In the genomic region with DNA sequence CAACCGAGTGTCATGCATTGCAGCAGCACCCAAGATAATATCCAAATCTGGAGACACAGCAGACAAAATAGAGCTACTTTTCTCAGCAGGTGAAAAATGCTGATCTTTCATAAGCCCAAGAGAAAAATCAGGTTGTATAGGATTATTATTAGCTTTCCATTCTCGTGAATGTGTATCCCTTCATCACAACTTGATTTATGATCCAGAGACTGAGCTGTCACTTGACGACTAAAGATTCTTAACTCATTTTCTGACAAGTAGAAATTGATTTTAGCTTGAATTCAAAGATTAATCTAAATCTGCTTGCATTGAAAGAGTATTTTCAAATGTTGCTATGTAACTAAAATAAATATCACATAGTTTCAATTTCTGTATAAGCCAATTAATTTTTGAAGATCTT, we compare ENCODE assay signal across 21 cellular contexts. TPM values are rescaled to one million over a fixed set of nuclear protein-coding genes. Genes with fewer than 3 reads are reported as not detected.
DNase-seq lines count a peak whose midpoint lies in the region; ATAC-seq, FAIRE-seq and TF ChIP-seq lines count a peak whose summit lies in the region.
"Had no signal": no experiment of that assay in that cellular context is flagged by ENCODE, and none has a peak within 500 bp of the region (broad histone marks: within the 10 kb centered on the region; RNA-seq: fewer than 3 reads in every experiment).

No MANE protein-coding gene starts in this region.

- H3K4me3 Mint-ChIP-seq in effector memory CD8-positive, alpha-beta T cell = no peak overlapping the region
- H3K4me3 Mint-ChIP-seq: B cell; CD14-positive monocyte; CD4-positive, alpha-beta memory T cell; CD4-positive, CD25-positive, alpha-beta regulatory T cell; CD8-positive, alpha-beta memory T cell had no signal

- no peak overlapping the region for H3K27ac ChIP-seq in HepG2 (ENCODE audit: extremely low read length, insufficient read depth, low read length)
- no peak overlapping the region for H3K27ac ChIP-seq in right lobe of liver
- no peak overlapping the region for H3K27ac ChIP-seq in heart left ventricle
- H3K27ac ChIP-seq: 22Rv1, A549 had no signal

- TF ChIP-seq POLR2A in HepG2 (IDR thresholded peaks at IDR 0.05; ENCODE audit: insufficient read depth in 1 of 2, low read depth in 2 of 2, low read length in 2 of 2) (no peak), right lobe of liver (IDR thresholded peaks at IDR 0.05) (no peak), heart left ventricle (IDR thresholded peaks at IDR 0.05) (no peak)

- H3K9me3 Mint-ChIP-seq in effector memory CD8-positive, alpha-beta T cell = peaks cover 0 to 7% of the 10 kb centered on the region in 2 donors
- H3K9me3 Mint-ChIP-seq: CD14-positive monocyte had no signal

- no peak for FAIRE-seq in HepG2 (lab: Jason Lieb, UNC)
- FAIRE-seq: A549, G401.6, GM12891, GM19239 had no signal

- H3K79me2 ChIP-seq in HepG2 (ENCODE audit: insufficient read depth, low read length) = no peaks in the 10 kb centered on the region

- H3K27me3 ChIP-seq in HepG2 (ENCODE audit: control insufficient read depth in 1 of 2, insufficient read depth in 2 of 2, low read length in 2 of 2) = no peaks in the 10 kb centered on the region
- no peaks in the 10 kb centered on the region for H3K27me3 ChIP-seq in right lobe of liver
- H3K27me3 ChIP-seq in heart left ventricle = no peaks in the 10 kb centered on the region

- no peak for TF ChIP-seq RAD21 in HepG2 (CRISPR knock-in tag; IDR thresholded peaks at IDR 0.05)

- POLR2A ChIA-PET in HepG2 (lab: Yijun Ruan, JAX) = no interaction called here
- POLR2A ChIA-PET in HEK293T (lab: Yijun Ruan, JAX) = interaction anchor here (0.8 kb wide), 1 partner anchor 9 kb away, joined by 3 read pairs; no protein-coding TSS in a partner anchor

- in situ Hi-C loops in HepG2 (cut with HindIII; ENCODE audit: extremely low pct_ligation_motif_present, low pct_unique_long_range_greater_than_20kb) = no loop called here

- DNase-seq in HepG2 (ENCODE audit: low spot score) (no peak), right lobe of liver (no peak), HEK293T (ENCODE audit: extremely low spot score) (no peak), heart left ventricle (no peak)
- DNase-seq in effector memory CD8-positive, alpha-beta T cell = no peak
- DNase-seq: AML-193; C1 segment of cervical spinal cord; CD4-positive, alpha-beta memory T cell; CD4-positive, CD25-positive, alpha-beta regulatory T cell; CD8-positive, alpha-beta memory T cell; COR-L47; DMS79 treated with DMSO at 0.1 percent for 48 hours; GF-D8 had no signal

- no peak overlapping the region for H3K9ac ChIP-seq in HepG2 (ENCODE audit: insufficient read depth, low read depth, low read length)

- H3K36me3 ChIP-seq in HepG2 (replicated peaks in 1 of 2; ENCODE audit: control insufficient read depth in 1 of 2, insufficient read depth in 2 of 2, low read length in 2 of 2) = no peaks in the 10 kb centered on the region
- H3K36me3 ChIP-seq in right lobe of liver = no peaks in the 10 kb centered on the region
- H3K36me3 ChIP-seq in heart left ventricle = no peaks in the 10 kb centered on the region

- CTCF ChIA-PET in HepG2 (lab: Yijun Ruan, JAX; ENCODE audit: low intra/inter-chr PET ratio, low total read pairs) (no interaction called here), HEK293T (lab: Yijun Ruan, JAX) (no interaction called here)

- H3K9me3 ChIP-seq in HepG2 (ENCODE audit: low read length) = no peaks in the 10 kb centered on the region
- no peaks in the 10 kb centered on the region for H3K9me3 ChIP-seq in right lobe of liver
- H3K9me3 ChIP-seq in heart left ventricle = no peaks in the 10 kb centered on the region
- H3K9me3 ChIP-seq: A549 had no signal

- no TSS peak for BruUV-seq in HepG2 (replicated peaks; lab: Mats Ljungman, UMichigan)

- no peak overlapping the region for H3K4me2 ChIP-seq in HepG2 (ENCODE audit: low read depth, low read length)
- H3K4me2 ChIP-seq: A549 had no signal

- H2AFZ ChIP-seq in HepG2 (ENCODE audit: low read length) = no peak overlapping the region

- H3K4me3 ChIP-seq in HepG2 (replicated peaks in 1 of 3; ENCODE audit: insufficient read depth in 1 of 3, low read depth in 2 of 3, low read length in 3 of 3) = no peak overlapping the region
- no peak overlapping the region for H3K4me3 ChIP-seq in right lobe of liver
- no peak overlapping the region for H3K4me3 ChIP-seq in heart left ventricle
- H3K4me3 ChIP-seq: A549 had no signal

- no peak for TF ChIP-seq CTCF in HepG2 (CRISPR knock-in tag; IDR thresholded peaks at IDR 0.05)
- no peak for TF ChIP-seq CTCF in right lobe of liver (IDR thresholded peaks at IDR 0.05)
- no peak for TF ChIP-seq CTCF in heart left ventricle (IDR thresholded peaks at IDR 0.05)

- 0% methylated on average over 3 of the region's 3 CpGs for WGBS in HepG2 (ENCODE audit: low lambda C conversion rate)
- WGBS in right lobe of liver (ENCODE audit: insufficient coverage, low coverage, low lambda C conversion rate, missing lambda C conversion rate) = 29% methylated on average over 3 of the region's 3 CpGs
- 82 to 92% (median 87%) methylated on average over 3 of the region's 3 CpGs for WGBS in heart left ventricle, 4 donors

- TF ChIP-seq EP300 in HepG2 (IDR thresholded peaks at IDR 0.05; ENCODE audit: low read depth in 2 of 2, low read length in 2 of 2) = no peak
- TF ChIP-seq EP300 in HepG2 (CRISPR knock-in tag; IDR thresholded peaks at IDR 0.05; ENCODE audit: borderline replicate concordance) = no peak

- no peak overlapping the region for H3K27ac Mint-ChIP-seq in effector memory CD8-positive, alpha-beta T cell
- H3K27ac Mint-ChIP-seq: B cell; CD14-positive monocyte; CD4-positive, alpha-beta memory T cell; CD4-positive, CD25-positive, alpha-beta regulatory T cell; CD8-positive, alpha-beta memory T cell had no signal

- H3K4me1 Mint-ChIP-seq in effector memory CD8-positive, alpha-beta T cell (ENCODE audit: low read depth in 2 of 2) = no peaks in the 10 kb centered on the region
- H3K4me1 Mint-ChIP-seq: B cell; CD14-positive monocyte; CD4-positive, alpha-beta memory T cell; CD4-positive, CD25-positive, alpha-beta regulatory T cell; CD8-positive, alpha-beta memory T cell had no signal

- H4K20me1 ChIP-seq in HepG2 (ENCODE audit: insufficient read depth, low read length) = no peaks in the 10 kb centered on the region

- no peaks in the 10 kb centered on the region for H3K36me3 Mint-ChIP-seq in effector memory CD8-positive, alpha-beta T cell (ENCODE audit: insufficient read depth)
- H3K36me3 Mint-ChIP-seq: CD14-positive monocyte; CD4-positive, alpha-beta memory T cell; CD4-positive, CD25-positive, alpha-beta regulatory T cell; CD8-positive, alpha-beta memory T cell had no signal

- no peak for ATAC-seq in HepG2
- no peak for ATAC-seq in right lobe of liver
- ATAC-seq in heart left ventricle = no peak
- no peak for ATAC-seq in effector memory CD8-positive, alpha-beta T cell (replicated peaks)
- ATAC-seq: A549 had no signal

- no peaks in the 10 kb centered on the region for H3K27me3 Mint-ChIP-seq in effector memory CD8-positive, alpha-beta T cell
- H3K27me3 Mint-ChIP-seq: B cell; CD4-positive, alpha-beta memory T cell; CD4-positive, CD25-positive, alpha-beta regulatory T cell; CD8-positive, alpha-beta memory T cell had no signal

- no peaks in the 10 kb centered on the region for H3K4me1 ChIP-seq in HepG2 (ENCODE audit: insufficient read depth, low read length)
- no peaks in the 10 kb centered on the region for H3K4me1 ChIP-seq in right lobe of liver
- H3K4me1 ChIP-seq in heart left ventricle = no peaks in the 10 kb centered on the region
- H3K4me1 ChIP-seq: A549 had no signal

- intact Hi-C loops in HepG2 (cut with micrococcal nuclease; ENCODE audit: unreplicated experiment) (no loop called here), right lobe of liver (cut with DNase I) (no loop called here), heart left ventricle (cut with DNase I) (no loop called here)

TF ChIP-seq in HepG2, 621 proteins besides CTCF, POLR2A, EP300 and RAD21 (continues in another document):
- no peak for TF ChIP-seq MTF1 (CRISPR knock-in tag; IDR thresholded peaks at IDR 0.05)
- no peak for TF ChIP-seq PHF5A (CRISPR knock-in tag; IDR thresholded peaks at IDR 0.05; ENCODE audit: low read depth, unreplicated experiment)

TF ChIP-seq in HEK293T, 16 proteins besides CTCF, POLR2A, EP300 and RAD21 (continues in another document):
- peak; percentile 60; the same call in 1 of the 2 replicates for TF ChIP-seq PKNOX1 (IDR thresholded peaks at IDR 0.05)

RNA-seq across cellular contexts. Expression of gene EPHA3, which starts 32.5 kb away (rescaled TPM):
- total RNA-seq in HepG2 (2016; rRNA removed; fragmentation: Illumina TruSeq; extraction: Trizol) (not detected in 2 replicates), right lobe of liver (1 to 10 TPM in 5 of 6 experiments, under 1 TPM in 1; 0.95 to 2.9 (median 1.5) TPM), heart left ventricle (1 to 10 TPM; 2.2 to 9.4 (median 4.4) TPM)
- not detected in 2 replicates for total RNA-seq in HepG2 (2016; cell fraction: cytosol; rRNA removed; fragmentation: Illumina TruSeq; extraction: Trizol; ENCODE audit: low read depth)
- not detected in 2 replicates for total RNA-seq in HepG2 (2016; cell fraction: insoluble cytoplasmic fraction; rRNA removed; fragmentation: Illumina TruSeq; extraction: Trizol)
- total RNA-seq in HepG2 (2016; cell fraction: membrane; rRNA removed; fragmentation: Illumina TruSeq; extraction: Trizol) = not detected in 2 replicates
- total RNA-seq in HepG2 (2016; cell fraction: nucleus; rRNA removed; fragmentation: Illumina TruSeq; extraction: Trizol) = not detected in 2 replicates
- polyA plus RNA-seq in HepG2 (2011; rRNA removed) (0.01 TPM in 1 of 2 replicates, not detected in the other), heart left ventricle (1 to 10 TPM; 1.0 to 1.3 TPM)
- polyA plus RNA-seq in HepG2 (2011; cell fraction: cytosol; rRNA removed) = 0.01 and 0.03 TPM in 2 replicates
- not detected in 2 replicates for polyA plus RNA-seq in HepG2 (2011; cell fraction: nucleus; rRNA removed)
- 0.03 and 0.07 TPM in 2 replicates for polyA plus RNA-seq in HepG2 (2012)
- not detected in 2 replicates for polyA plus RNA-seq in HepG2 (2016; cell fraction: cytosol; fragmentation: Illumina TruSeq; extraction: Trizol; ENCODE audit: low read depth)
- not detected in 2 replicates for polyA plus RNA-seq in HepG2 (2016; cell fraction: insoluble cytoplasmic fraction; fragmentation: Illumina TruSeq; extraction: Trizol; ENCODE audit: low read depth)
- polyA plus RNA-seq in HepG2 (2016; cell fraction: membrane; fragmentation: Illumina TruSeq; extraction: Trizol; ENCODE audit: low read depth) = not detected in 2 replicates
- not detected in 2 replicates for polyA plus RNA-seq in HepG2 (2016; cell fraction: nucleus; fragmentation: Illumina TruSeq; extraction: Trizol; ENCODE audit: insufficient read depth, low read depth)
- polyA minus RNA-seq in HepG2 (2011; rRNA and poly(A)+ RNA removed; ENCODE audit: low replicate concordance) = not detected in 2 replicates
- polyA minus RNA-seq in HepG2 (2011; cell fraction: cytosol; rRNA and poly(A)+ RNA removed) = not detected in 2 replicates
- not detected in 2 replicates for polyA minus RNA-seq in HepG2 (2011; cell fraction: nucleus; rRNA and poly(A)+ RNA removed)
- total RNA-seq: A172; B cell; CD4-positive, alpha-beta memory T cell; CD4-positive, CD25-positive, alpha-beta regulatory T cell; CD8-positive, alpha-beta memory T cell had no signal
- polyA plus RNA-seq: A549; CD14-positive monocyte; CD4-positive, alpha-beta memory T cell; CD4-positive, CD25-positive, alpha-beta regulatory T cell; CD8-positive, alpha-beta memory T cell had no signal
